8 cellular contexts compared by ENCODE assay signal in genomic region chr9:87713278-87713989, GRCh38. TPM values are rescaled to one million over a fixed set of nuclear protein-coding genes. Genes with fewer than 3 reads are reported as not detected.
DNase-seq lines count a peak whose midpoint lies in the region; ATAC-seq and TF ChIP-seq lines count a peak whose summit lies in the region.

No MANE protein-coding gene starts in this region.

- H3K9me2 ChIP-seq in MM.1S (replicated peaks; ENCODE audit: insufficient read depth, low read length) = no peaks in the 10 kb centered on the region

- CTCF ChIA-PET in AG04449 (lab: Yijun Ruan, JAX) = interaction anchor here (1.0 to 2.4 kb wide), 5 partner anchors 12 to 104 kb away, joined by 3 to 15 read pairs (median 7); partner anchors contain the start of gene CTSL

- H3K4me1 ChIP-seq in heart left ventricle (peaks cover 0 to 49% (median 7%) of the 10 kb centered on the region in 12 donors), psoas muscle (peaks cover 13% of the 10 kb centered on the region), MM.1S (ENCODE audit: low read length) (no peaks in the 10 kb centered on the region)

- no peak overlapping the region for H3K4me2 ChIP-seq in MM.1S (ENCODE audit: low read depth, low read length)

- no peaks in the 10 kb centered on the region for H3F3A ChIP-seq in MM.1S (ENCODE audit: insufficient read depth, low read length)

- ATAC-seq in heart left ventricle = peak; percentile 74 to 94 (median 92)
- ATAC-seq in psoas muscle = peak; percentile 84 to 92 (median 92)
- no peak for ATAC-seq in GM19023 (IDR thresholded peaks at IDR 0.05; ENCODE audit: unreplicated experiment)

- H3K27ac ChIP-seq in adipose tissue (ENCODE audit: low read depth, low read length) (peak overlapping the region; percentile 58), heart left ventricle (peak overlapping the region; percentile 11 to 92 (median 70)), psoas muscle (peak overlapping the region; percentile 79), MM.1S (ENCODE audit: low read length) (no peak overlapping the region)

- WGBS in adipose tissue, 3 donors = 21 to 63% (median 27%) methylated on average over 11 of the region's 11 CpGs
- 37 to 58% (median 46%) methylated on average over 11 of the region's 11 CpGs for WGBS in heart left ventricle, 4 donors
- WGBS in psoas muscle, 3 donors = 21 to 33% (median 30%) methylated on average over 11 of the region's 11 CpGs

- TF ChIP-seq CTCF in AG04449 (IDR thresholded peaks at IDR 0.05; ENCODE audit: insufficient read depth, low read length, missing control alignments) = peak; percentile 13
- peak in 1 of 12 donors; percentile 6 for TF ChIP-seq CTCF in heart left ventricle (IDR thresholded peaks at IDR 0.05)
- TF ChIP-seq CTCF in psoas muscle (IDR thresholded peaks at IDR 0.05) = no peak
- TF ChIP-seq CTCF in MM.1S (IDR thresholded peaks at IDR 0.05; ENCODE audit: low read length) = no peak

- POLR2A ChIA-PET in AG04449 (lab: Yijun Ruan, JAX) = interaction anchor here (2.2 kb wide), 1 partner anchor 12 kb away, joined by 23 read pairs; the partner anchor contains the start of gene CTSL

- H3K36me3 ChIP-seq in heart left ventricle = no peaks in the 10 kb centered on the region
- no peaks in the 10 kb centered on the region for H3K36me3 ChIP-seq in psoas muscle (ENCODE audit: insufficient read depth in 1 of 2, low read depth in 1 of 2)
- H3K36me3 ChIP-seq in MM.1S (replicated peaks; ENCODE audit: insufficient read depth, low read length) = no peaks in the 10 kb centered on the region

- DNase-seq in AG04449 (ENCODE audit: low read depth, low spot score) = peak; percentile 96
- peak; percentile 99 for DNase-seq in M059J (ENCODE audit: low read depth)
- peak; percentile 73 to 92 (median 86) for DNase-seq in heart left ventricle
- peak; percentile 92 to 93 for DNase-seq in psoas muscle
- DNase-seq in MM.1S = no peak
- no peak for DNase-seq in COLO668 (lab: John Stamatoyannopoulos, UW; ENCODE audit: unreplicated experiment)

- no peak overlapping the region for H2AFZ ChIP-seq in MM.1S (ENCODE audit: low read length)

- peak overlapping the region; percentile 45 for H3K4me3 ChIP-seq in AG04449 (ENCODE audit: low read depth, low read length)
- H3K4me3 ChIP-seq in heart left ventricle = peak overlapping the region in 9 of 12 donors; percentile 2 to 46 (median 24)
- H3K4me3 ChIP-seq in psoas muscle = peak overlapping the region; percentile 6
- no peak overlapping the region for H3K4me3 ChIP-seq in MM.1S (ENCODE audit: low read length)

- intact Hi-C loops in heart left ventricle (cut with DNase I) (no loop called here), psoas muscle (cut with DNase I) (no loop called here)

- H4K20me1 ChIP-seq in MM.1S (ENCODE audit: insufficient read depth, low read length) = no peaks in the 10 kb centered on the region

- no peaks in the 10 kb centered on the region for H3K79me2 ChIP-seq in MM.1S (ENCODE audit: low read length)

- no peak for TF ChIP-seq POLR2A in heart left ventricle (IDR thresholded peaks at IDR 0.05)

- H3K9ac ChIP-seq in MM.1S (ENCODE audit: low read length) = no peak overlapping the region

- H3K9me3 ChIP-seq in heart left ventricle (no peaks in the 10 kb centered on the region), psoas muscle (no peaks in the 10 kb centered on the region), MM.1S (replicated peaks; ENCODE audit: insufficient read depth, low read length) (no peaks in the 10 kb centered on the region)

- H3K27me3 ChIP-seq in heart left ventricle = no peaks in the 10 kb centered on the region
- H3K27me3 ChIP-seq in psoas muscle (ENCODE audit: insufficient read depth in 3 of 3, low read length in 2 of 3) = no peaks in the 10 kb centered on the region
- H3K27me3 ChIP-seq in MM.1S (replicated peaks; ENCODE audit: insufficient read depth, low read length) = no peaks in the 10 kb centered on the region

RNA-seq across cellular contexts. Expression of gene CTSL, which starts 12.5 kb away (rescaled TPM):
- 174 and 202 TPM in 2 replicates for total RNA-seq in M059J (2014; rRNA removed; shearing (Covaris generic))
- polyA plus RNA-seq in adipose tissue (100 to 1,000 TPM in 2 of 3 donors, 10 to 100 TPM in 1; 72.8 to 608 (median 181) TPM), heart left ventricle (100 to 1,000 TPM in 1 of 2 donors, 10 to 100 TPM in 1; 86.6 to 166 TPM), psoas muscle (100 to 1,000 TPM in 1 of 3 donors, 10 to 100 TPM in 2; 73.4 to 995 (median 75.3) TPM)
- total RNA-seq in heart left ventricle (100 to 1,000 TPM in 8 of 9 donors, 10 to 100 TPM in 1; 95.3 to 382 (median 130) TPM), psoas muscle (10 to 100 TPM; 45.8 to 93.6 (median 73.8) TPM)

Comparison
In these comparisons a context has a peak if more than half of its experiments do, and no peak if none do; other contexts are left out.
1. DNase-seq: peak in AG04449 (single experiment), M059J (single experiment), heart left ventricle (5 of 5) and psoas muscle (2 of 2); none in MM.1S (single experiment) and COLO668 (single experiment).